Comparison of ENCODE assay signal across 8 cellular contexts in genomic region chr10:3091346-3091787, GRCh38. TPM values are rescaled to one million over a fixed set of nuclear protein-coding genes. Genes with fewer than 3 reads are reported as not detected.
A peak's percentile ranks its signal among the peaks of the same experiment; 100 is the strongest.
DNase-seq lines count a peak whose midpoint lies in the region; ATAC-seq and TF ChIP-seq lines count a peak whose summit lies in the region.

No MANE protein-coding gene starts in this region.

- H3K9me3 ChIP-seq in BLaER1 = no peaks in the 10 kb centered on the region
- no peaks in the 10 kb centered on the region for H3K9me3 ChIP-seq in body of pancreas
- H3K9me3 ChIP-seq in mesodermal cell (ENCODE audit: control insufficient read depth, low read length) = no peaks in the 10 kb centered on the region
- H3K9me3 ChIP-seq in BE2C = no peaks in the 10 kb centered on the region

- TF ChIP-seq RAD21 in Ishikawa (IDR thresholded peaks at IDR 0.05; ENCODE audit: low read depth) = no peak

- H4K20me1 ChIP-seq in BLaER1 = peaks cover 97% of the 10 kb centered on the region

- no peak for TF ChIP-seq CTCF in body of pancreas (IDR thresholded peaks at IDR 0.05)
- TF ChIP-seq CTCF in BE2C (IDR thresholded peaks at IDR 0.05; ENCODE audit: low read depth, low read length) = no peak

- peak overlapping the region; percentile 68; the same call in 1 of the 2 replicates for H3K4me2 ChIP-seq in BLaER1

- TF ChIP-seq POLR2A in body of pancreas (IDR thresholded peaks at IDR 0.05) = no peak

- intact Hi-C loops in body of pancreas (cut with DNase I) = no loop called here

- WGBS in body of pancreas, 2 donors = 49 to 57% methylated on average over 11 to 12 of the region's 12 CpGs
- 87 to 89% methylated on average over 6 to 12 of the region's 12 CpGs for WGBS in mesodermal cell (ENCODE audit: insufficient coverage in 2 of 2), 2 experiments

- H3K4me1 ChIP-seq in BLaER1 = peaks cover 65% of the 10 kb centered on the region
- H3K4me1 ChIP-seq in body of pancreas = peaks cover 31% of the 10 kb centered on the region
- H3K4me1 ChIP-seq in mesodermal cell (ENCODE audit: control insufficient read depth, insufficient read depth, low read length, poor library complexity, severe bottlenecking) = peaks cover 78% of the 10 kb centered on the region
- no peaks in the 10 kb centered on the region for H3K4me1 ChIP-seq in BE2C

- H3K36me3 ChIP-seq in BLaER1 (peaks cover 92% of the 10 kb centered on the region), body of pancreas (replicated peaks in 1 of 2; ENCODE audit: insufficient read depth in 1 of 2, low read depth in 2 of 2) (no peaks in the 10 kb centered on the region), mesodermal cell (ENCODE audit: control insufficient read depth, insufficient read depth, low read length) (peaks cover 64% of the 10 kb centered on the region), BE2C (no peaks in the 10 kb centered on the region)

- TF ChIP-seq EP300 in Ishikawa (IDR thresholded peaks at IDR 0.05; ENCODE audit: borderline replicate concordance) = no peak

- ATAC-seq in body of pancreas (no peak), HG03039 (IDR thresholded peaks at IDR 0.05; ENCODE audit: unreplicated experiment) (no peak)

- H3K4me3 ChIP-seq in BLaER1 (no peak overlapping the region), body of pancreas (no peak overlapping the region), mesodermal cell (ENCODE audit: extremely low read depth, insufficient read depth, low read length, poor library complexity, severe bottlenecking) (no peak overlapping the region), BE2C (ENCODE audit: low read depth, low read length) (no peak overlapping the region)

- H3K27ac ChIP-seq in BLaER1 (0 out of 2 replicates have a peak overlapping the region, but pooled peaks have one; percentile 23), body of pancreas (peak overlapping the region in 3 of 4 donors; percentile 43 to 49 (median 48)), mesodermal cell (ENCODE audit: low read depth, low read length, severe bottlenecking) (peak overlapping the region; percentile 78)

- H3K27me3 ChIP-seq in BLaER1 (no peaks in the 10 kb centered on the region), body of pancreas (no peaks in the 10 kb centered on the region), BE2C (no peaks in the 10 kb centered on the region)

- DNase-seq in body of pancreas = no peak
- no peak for DNase-seq in SK-N-DZ (ENCODE audit: low spot score)
- DNase-seq in BE2C = no peak
- DNase-seq in hippocampal formation (lab: John Stamatoyannopoulos, UW) = no peak

- no peak overlapping the region for H3K9ac ChIP-seq in BLaER1

TF ChIP-seq in Ishikawa, 13 proteins besides CTCF, POLR2A, EP300 and RAD21:
- no peak for TF ChIP-seq REST (IDR thresholded peaks at IDR 0.05; ENCODE audit: low read depth)
- peak; percentile 89 for TF ChIP-seq TEAD4 (IDR thresholded peaks at IDR 0.05)
- peak; percentile 96 for TF ChIP-seq CEBPB (IDR thresholded peaks at IDR 0.05)
- no peak for TF ChIP-seq EGR1 (IDR thresholded peaks at IDR 0.05)

RNA-seq across cellular contexts. Expression of gene PFKP, which starts 24.0 kb away (rescaled TPM):
- 10 to 100 TPM; 17.4 to 39.6 TPM for total RNA-seq in body of pancreas
- 338 TPM for polyA plus RNA-seq in mesodermal cell (2013, experiment 1 of 2)
- polyA plus RNA-seq in mesodermal cell (2013, experiment 2 of 2) = 311 TPM
- polyA plus RNA-seq in SK-N-DZ (2014; cell fraction: cytosol; rRNA removed) = 93.0 and 106 TPM in 2 replicates
- polyA plus RNA-seq in SK-N-DZ (2014; cell fraction: nucleus; rRNA removed) = 133 and 134 TPM in 2 replicates
- 25.6 TPM for polyA plus RNA-seq in BE2C (2012; ENCODE audit: insufficient read depth, insufficient read length, low read depth)

Comparison
In these comparisons a context has a peak if more than half of its experiments do, and no peak if none do; other contexts are left out.
1. H3K27ac ChIP-seq: peak in every context shown above with its lines; median percentile 78 in mesodermal cell; 48 in body of pancreas; 23 in BLaER1.